ENCODE assay signal across 8 cellular contexts in the genomic region with DNA sequence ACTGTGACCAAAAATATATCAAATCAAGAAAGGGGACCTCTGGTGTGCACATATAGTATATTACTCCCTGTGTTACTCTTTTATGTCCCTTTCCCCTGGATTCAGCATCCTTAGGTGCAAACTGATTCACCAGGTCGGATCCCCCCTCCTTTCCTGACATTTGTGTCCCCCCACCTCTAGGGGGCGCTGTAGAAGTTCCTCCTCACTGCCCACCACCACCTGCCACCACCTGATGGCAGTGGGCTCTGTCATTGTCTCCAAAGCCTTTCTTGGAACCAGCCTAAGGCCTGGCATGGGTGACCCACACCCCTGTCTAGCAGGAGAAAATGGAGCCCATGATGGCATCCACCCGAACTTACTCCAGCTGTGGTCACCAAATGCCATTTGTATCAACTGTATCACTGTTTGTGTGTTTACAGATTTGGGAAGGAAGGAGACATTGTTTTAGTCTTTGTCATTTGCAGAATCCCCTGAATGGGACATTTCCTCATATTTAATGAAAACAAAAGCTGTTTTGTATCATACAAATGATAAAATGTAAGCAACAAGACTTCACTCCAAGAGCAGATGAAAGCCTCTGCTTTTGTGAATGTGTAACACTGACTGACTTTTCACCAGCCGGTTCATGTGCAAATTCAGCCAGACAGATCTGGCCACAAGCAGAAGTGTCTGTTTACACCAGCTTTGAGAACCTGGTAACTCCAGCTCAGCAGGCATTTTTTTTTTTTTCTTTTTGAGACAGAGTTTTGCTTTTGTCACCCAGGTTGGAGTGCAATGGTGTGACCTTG.
A peak's percentile ranks its signal among the peaks of the same experiment; 100 is the strongest.
DNase-seq lines count a peak whose midpoint lies in the region; ATAC-seq and TF ChIP-seq lines count a peak whose summit lies in the region.

No MANE protein-coding gene starts in this region.

- no peaks in the 10 kb centered on the region for H3K9me3 ChIP-seq in naive thymus-derived CD4-positive, alpha-beta T cell (ENCODE audit: control insufficient read depth in 2 of 3, low read length in 3 of 3)

- CTCF ChIA-PET in RWPE1 (lab: Yijun Ruan, JAX) = interaction anchor here (0.6 to 0.9 kb wide), 4 partner anchors 8 to 387 kb away, joined by 3 to 7 read pairs (median 5); no protein-coding TSS in a partner anchor
- CTCF ChIA-PET in naive thymus-derived CD4-positive, alpha-beta T cell (lab: Charles Lee) = interaction anchor here (1.2 kb wide), 1 partner anchor 9 kb away, joined by 3 read pairs; no protein-coding TSS in a partner anchor

- H3K27me3 ChIP-seq in naive thymus-derived CD4-positive, alpha-beta T cell (ENCODE audit: control insufficient read depth in 2 of 2, insufficient read depth in 2 of 2, low read length in 2 of 2) = no peaks in the 10 kb centered on the region

- ATAC-seq in naive thymus-derived CD4-positive, alpha-beta T cell = peak; percentile 58
- ATAC-seq in GM18498 (IDR thresholded peaks at IDR 0.05; ENCODE audit: unreplicated experiment) = no peak

- POLR2A ChIA-PET in RWPE1 (lab: Yijun Ruan, JAX; ENCODE audit: low non-redundant PET) = no interaction called here
- POLR2A ChIA-PET in naive thymus-derived CD4-positive, alpha-beta T cell (lab: Charles Lee) = interaction anchor here (1.0 kb wide), 1 partner anchor 96 kb away, joined by 3 read pairs; no protein-coding TSS in a partner anchor

- H3K4me3 ChIP-seq in choroid plexus epithelial cell (ENCODE audit: low read depth, low read length) = no peak overlapping the region
- no peak overlapping the region for H3K4me3 ChIP-seq in naive thymus-derived CD4-positive, alpha-beta T cell (ENCODE audit: low read length)

- DNase-seq in NCI-H82 (lab: John Stamatoyannopoulos, UW) = peak; percentile 73
- DNase-seq in NCI-H82 treated with DMSO at 0.1 percent for 48 hours (lab: John Stamatoyannopoulos, UW; ENCODE audit: unreplicated experiment) = no peak
- peak; percentile 20 for DNase-seq in RWPE1 (ENCODE audit: low spot score)
- DNase-seq in choroid plexus epithelial cell (ENCODE audit: low read depth) = peak; percentile 29
- DNase-seq in naive thymus-derived CD4-positive, alpha-beta T cell = peak in 8 of 9 donors; percentile 6 to 44 (median 35)
- no peak for DNase-seq in NCI-H187 treated with DMSO at 0.1 percent for 48 hours (lab: John Stamatoyannopoulos, UW)
- DNase-seq in GDM1 (lab: John Stamatoyannopoulos, UW) = no peak

- no peaks in the 10 kb centered on the region for H3K4me1 ChIP-seq in naive thymus-derived CD4-positive, alpha-beta T cell (ENCODE audit: control insufficient read depth in 2 of 2, insufficient read depth in 2 of 2, low read length in 2 of 2)

- H3K27ac ChIP-seq in RWPE1 = no peak overlapping the region
- no peak overlapping the region for H3K27ac ChIP-seq in naive thymus-derived CD4-positive, alpha-beta T cell (ENCODE audit: low read depth, low read length)

- H3K4me3 Mint-ChIP-seq in naive thymus-derived CD4-positive, alpha-beta T cell = no peak overlapping the region

- peaks cover 0 to 9% (median 3%) of the 10 kb centered on the region in 7 donors for H3K4me1 Mint-ChIP-seq in naive thymus-derived CD4-positive, alpha-beta T cell

- H3K36me3 ChIP-seq in naive thymus-derived CD4-positive, alpha-beta T cell (ENCODE audit: control insufficient read depth in 2 of 3, insufficient read depth in 3 of 3, low read length in 3 of 3) = no peaks in the 10 kb centered on the region

- H3K27me3 Mint-ChIP-seq in naive thymus-derived CD4-positive, alpha-beta T cell = peaks cover 0 to 47% (median 0%) of the 10 kb centered on the region in 5 donors

- H3K36me3 Mint-ChIP-seq in naive thymus-derived CD4-positive, alpha-beta T cell = peaks cover 0 to 10% (median 2%) of the 10 kb centered on the region in 5 donors

- peak overlapping the region in 2 of 9 donors; percentile 28 to 31 for H3K27ac Mint-ChIP-seq in naive thymus-derived CD4-positive, alpha-beta T cell

- peaks cover 0 to 1% (median 0%) of the 10 kb centered on the region in 11 donors for H3K9me3 Mint-ChIP-seq in naive thymus-derived CD4-positive, alpha-beta T cell

- TF ChIP-seq CTCF in RWPE1 (conservative IDR thresholded peaks at IDR 0.05; ENCODE audit: low read depth) = peak; percentile 56
- peak; percentile 36 for TF ChIP-seq CTCF in choroid plexus epithelial cell (conservative IDR thresholded peaks at IDR 0.05; ENCODE audit: low read depth, low read length)

- intact Hi-C loops in naive thymus-derived CD4-positive, alpha-beta T cell (cut with micrococcal nuclease) = loop anchor here (1.0 to 2.0 kb wide), 2 partner anchors 16 to 159 kb away; no protein-coding TSS in a partner anchor

Comparison
In these comparisons a context has a peak if more than half of its experiments do, and no peak if none do; other contexts are left out.
1. DNase-seq: peak in NCI-H82 (single experiment), RWPE1 (single experiment), choroid plexus epithelial cell (single experiment) and naive thymus-derived CD4-positive, alpha-beta T cell (8 of 9); none in NCI-H82 treated with DMSO at 0.1 percent for 48 hours (single experiment), NCI-H187 treated with DMSO at 0.1 percent for 48 hours (single experiment) and GDM1 (single experiment).